In genomic region chr14:44803239-44803905, GRCh38 we compare ENCODE assay signal across 8 cellular contexts.
DNase-seq lines count a peak whose midpoint lies in the region; ATAC-seq, FAIRE-seq and TF ChIP-seq lines count a peak whose summit lies in the region.

No MANE protein-coding gene starts in this region.

- peak; percentile 7 for DNase-seq in DMS 273 treated with DMSO at 0.1 percent for 48 hours (lab: John Stamatoyannopoulos, UW)
- DNase-seq in NCI-H510A (lab: John Stamatoyannopoulos, UW), result peak; percentile 18
- DNase-seq in T47D (ENCODE audit: low read depth in 1 of 2, low spot score in 1 of 2), result peak; percentile 61 to 84
- DNase-seq in kidney, result no peak
- DNase-seq in urothelium cell line (ENCODE audit: low spot score), result peak; percentile 75
- DNase-seq in activated CD4-positive, alpha-beta T cell treated with anti-CD3 and anti-CD28 coated beads, Interleukin-2, amount 50 U/mL, for 48 hours, result no peak

- intact Hi-C loops in kidney (cut with DNase I), result no loop called here

- H3K9ac ChIP-seq in kidney (ENCODE audit: low read length in 2 of 2), result no peak overlapping the region

- H3K27ac ChIP-seq in kidney (ENCODE audit: low read depth in 2 of 2, low read length in 2 of 2), result no peak overlapping the region

- peak; percentile 96 for ATAC-seq in GM19351 (IDR thresholded peaks at IDR 0.05; ENCODE audit: unreplicated experiment)
- peak; percentile 88 for ATAC-seq in HG03439 (IDR thresholded peaks at IDR 0.05; ENCODE audit: unreplicated experiment)

- peak; percentile 52 for TF ChIP-seq CTCF in kidney (IDR thresholded peaks at IDR 0.05; ENCODE audit: borderline replicate concordance, extremely low read depth, insufficient read depth)

- H3K4me3 ChIP-seq in kidney (ENCODE audit: low read length in 2 of 2), result no peak overlapping the region

- FAIRE-seq in kidney (lab: Jason Lieb, UNC) (peak; percentile 91), urothelium cell line (lab: Jason Lieb, UNC) (peak; percentile 44)

- H3K4me1 ChIP-seq in kidney (ENCODE audit: control insufficient read depth in 1 of 2, insufficient read depth in 1 of 2, low read depth in 1 of 2, low read length in 2 of 2), result no peaks in the 10 kb centered on the region

- in situ Hi-C loops in T47D (cut with HindIII; ENCODE audit: low pct_unique_long_range_greater_than_20kb, low sequenced_read_pairs), result no loop called here

- H3K36me3 ChIP-seq in kidney (ENCODE audit: control insufficient read depth in 1 of 2, insufficient read depth in 2 of 2, low read length in 2 of 2), result no peaks in the 10 kb centered on the region

- no peaks in the 10 kb centered on the region for H3K9me3 ChIP-seq in kidney (ENCODE audit: control insufficient read depth in 1 of 2, low read length in 2 of 2)

Comparison
In these comparisons a context has a peak if more than half of its experiments do, and no peak if none do; other contexts are left out.
1. DNase-seq: peak in DMS 273 treated with DMSO at 0.1 percent for 48 hours (single experiment), NCI-H510A (single experiment), T47D (2 of 2) and urothelium cell line (single experiment); none in kidney (single experiment) and activated CD4-positive, alpha-beta T cell treated with anti-CD3 and anti-CD28 coated beads, Interleukin-2, amount 50 U/mL, for 48 hours (0 of 2).